ENCODE assay signal across 1 cellular context in genomic region chr9:36765468-36766341, GRCh38.
TF ChIP-seq lines count a peak whose summit lies in the region.

No MANE protein-coding gene starts in this region.

TF ChIP-seq in GM23338, 12 proteins besides CTCF, POLR2A, EP300 and RAD21 (continued from another document):
- no peak for TF ChIP-seq ZNF462 (CRISPR knock-in tag; IDR thresholded peaks at IDR 0.05)
- TF ChIP-seq ETS1 (IDR thresholded peaks at IDR 0.05): no peak
